ENCODE assay signal across 12 cellular contexts in genomic region chr1:228154685-228155571, GRCh38. TPM values are rescaled to one million over a fixed set of nuclear protein-coding genes. Genes with fewer than 3 reads are reported as not detected.
A peak's percentile ranks its signal among the peaks of the same experiment; 100 is the strongest.
DNase-seq lines count a peak whose midpoint lies in the region; ATAC-seq and TF ChIP-seq lines count a peak whose summit lies in the region.
"Had no signal": no experiment of that assay in that cellular context is flagged by ENCODE, and none has a peak within 500 bp of the region (broad histone marks: within the 10 kb centered on the region; RNA-seq: fewer than 3 reads in every experiment).

No MANE protein-coding gene starts in this region.

- H3K36me3 ChIP-seq in lower lobe of right lung = peaks cover 1% of the 10 kb centered on the region

- H3K4me1 ChIP-seq in lower lobe of right lung = peaks cover 21% of the 10 kb centered on the region

- intact Hi-C loops in natural killer cell (cut with micrococcal nuclease) (no loop called here), lower lobe of right lung (cut with DNase I) (no loop called here)

- no peak for ATAC-seq in natural killer cell treated with Interleukin-12 subunit alpha and Interleukin-12 subunit beta and Interleukin-15 and Interleukin-18, amount 100 ng/mL, for 72 hours
- ATAC-seq in natural killer cell (no peak), lower lobe of right lung (peak; percentile 4 to 21), GM21360 (IDR thresholded peaks at IDR 0.05; ENCODE audit: unreplicated experiment) (no peak), HG03135 (IDR thresholded peaks at IDR 0.05; ENCODE audit: unreplicated experiment) (no peak), GM19351 (IDR thresholded peaks at IDR 0.05; ENCODE audit: unreplicated experiment) (no peak)

- no peaks in the 10 kb centered on the region for H3K9me3 Mint-ChIP-seq in natural killer cell treated with Interleukin-12 subunit alpha and Interleukin-12 subunit beta and Interleukin-15 and Interleukin-18, amount 100 ng/mL, for 72 hours
- no peaks in the 10 kb centered on the region for H3K9me3 Mint-ChIP-seq in natural killer cell
- H3K9me3 Mint-ChIP-seq in type B pancreatic cell = no peaks in the 10 kb centered on the region
- H3K9me3 Mint-ChIP-seq: CD14-positive monocyte, nephron progenitor cell had no signal

- no peak overlapping the region for H3K27ac ChIP-seq in lower lobe of right lung
- H3K27ac ChIP-seq: SK-N-MC had no signal

- peak; percentile 49 for DNase-seq in natural killer cell treated with Interleukin-12 subunit alpha and Interleukin-12 subunit beta and Interleukin-15 and Interleukin-18, amount 100 ng/mL, for 72 hours (ENCODE audit: low spot score)
- DNase-seq in natural killer cell = no peak
- peak; percentile 44 for DNase-seq in activated T-cell treated with anti-CD3 and anti-CD28 coated beads for 48 hours (ENCODE audit: low read depth)
- DNase-seq in lower lobe of right lung = peak; percentile 49
- DNase-seq in type B pancreatic cell (ENCODE audit: extremely low spot score, unreplicated experiment) = no peak
- DNase-seq: activated effector memory CD4-positive, alpha-beta T cell treated with anti-CD3 and anti-CD28 coated beads, Interleukin-2, amount 50 U/mL, for 16 hours; nephron progenitor cell had no signal

- no peak for TF ChIP-seq CTCF in natural killer cell (IDR thresholded peaks at IDR 0.05)
- TF ChIP-seq CTCF in lower lobe of right lung (IDR thresholded peaks at IDR 0.05) = no peak
- TF ChIP-seq CTCF in type B pancreatic cell (conservative IDR thresholded peaks at IDR 0.05) = no peak

- no peaks in the 10 kb centered on the region for H3K36me3 Mint-ChIP-seq in natural killer cell treated with Interleukin-12 subunit alpha and Interleukin-12 subunit beta and Interleukin-15 and Interleukin-18, amount 100 ng/mL, for 72 hours
- no peaks in the 10 kb centered on the region for H3K36me3 Mint-ChIP-seq in natural killer cell
- no peaks in the 10 kb centered on the region for H3K36me3 Mint-ChIP-seq in type B pancreatic cell

- H3K9me3 ChIP-seq in lower lobe of right lung = no peaks in the 10 kb centered on the region

- H3K4me3 ChIP-seq in lower lobe of right lung = no peak overlapping the region
- H3K4me3 ChIP-seq: SK-N-MC had no signal

- peaks cover 0 to 9% of the 10 kb centered on the region in 2 donors for H3K4me1 Mint-ChIP-seq in natural killer cell treated with Interleukin-12 subunit alpha and Interleukin-12 subunit beta and Interleukin-15 and Interleukin-18, amount 100 ng/mL, for 72 hours (ENCODE audit: low read depth in 2 of 2)
- H3K4me1 Mint-ChIP-seq in natural killer cell = peaks cover 0 to 11% of the 10 kb centered on the region in 2 donors
- no peaks in the 10 kb centered on the region for H3K4me1 Mint-ChIP-seq in type B pancreatic cell (ENCODE audit: unreplicated experiment)

- no peaks in the 10 kb centered on the region for H3K27me3 Mint-ChIP-seq in natural killer cell treated with Interleukin-12 subunit alpha and Interleukin-12 subunit beta and Interleukin-15 and Interleukin-18, amount 100 ng/mL, for 72 hours
- H3K27me3 Mint-ChIP-seq in natural killer cell (ENCODE audit: low read depth in 2 of 2) (no peaks in the 10 kb centered on the region), type B pancreatic cell (no peaks in the 10 kb centered on the region)

- H3K4me3 Mint-ChIP-seq in natural killer cell treated with Interleukin-12 subunit alpha and Interleukin-12 subunit beta and Interleukin-15 and Interleukin-18, amount 100 ng/mL, for 72 hours = no peak overlapping the region
- H3K4me3 Mint-ChIP-seq in natural killer cell (no peak overlapping the region), type B pancreatic cell (no peak overlapping the region)
- H3K4me3 Mint-ChIP-seq: CD14-positive monocyte, nephron progenitor cell had no signal

- H3K27ac Mint-ChIP-seq in natural killer cell treated with Interleukin-12 subunit alpha and Interleukin-12 subunit beta and Interleukin-15 and Interleukin-18, amount 100 ng/mL, for 72 hours = no peak overlapping the region
- no peak overlapping the region for H3K27ac Mint-ChIP-seq in natural killer cell
- peak overlapping the region; percentile 69 for H3K27ac Mint-ChIP-seq in type B pancreatic cell
- H3K27ac Mint-ChIP-seq: CD14-positive monocyte, nephron progenitor cell had no signal

- peaks cover 3% of the 10 kb centered on the region for H3K27me3 ChIP-seq in lower lobe of right lung (ENCODE audit: low read depth)

RNA-seq across cellular contexts. Expression of gene GJC2, which starts 5.2 kb away (rescaled TPM):
- 1 to 10 TPM; 2.1 to 2.2 TPM for total RNA-seq in natural killer cell treated with Interleukin-12 subunit alpha and Interleukin-12 subunit beta and Interleukin-15 and Interleukin-18, amount 100 ng/mL, for 72 hours
- total RNA-seq in natural killer cell (1 to 10 TPM; 1.0 to 2.2 (median 1.7) TPM), lower lobe of right lung (6.0 TPM), type B pancreatic cell (ENCODE audit: low replicate concordance) (0.76 and 1.3 TPM in 2 replicates)

RNA-seq across cellular contexts. Expression of gene IBA57, which starts 10.7 kb away (rescaled TPM):
- 1 to 10 TPM; 6.8 to 7.9 TPM for total RNA-seq in natural killer cell treated with Interleukin-12 subunit alpha and Interleukin-12 subunit beta and Interleukin-15 and Interleukin-18, amount 100 ng/mL, for 72 hours
- total RNA-seq in natural killer cell (10 to 100 TPM; 13.3 to 14.1 (median 13.8) TPM), lower lobe of right lung (10.7 TPM), type B pancreatic cell (ENCODE audit: low replicate concordance) (9.5 and 10.5 TPM in 2 replicates)

RNA-seq across cellular contexts. Expression of gene GUK1, which starts 14.8 kb away (rescaled TPM):
- 100 to 1,000 TPM; 296 to 329 TPM for total RNA-seq in natural killer cell treated with Interleukin-12 subunit alpha and Interleukin-12 subunit beta and Interleukin-15 and Interleukin-18, amount 100 ng/mL, for 72 hours
- total RNA-seq in natural killer cell (100 to 1,000 TPM; 292 to 313 (median 308) TPM), lower lobe of right lung (192 TPM), type B pancreatic cell (ENCODE audit: low replicate concordance) (133 and 174 TPM in 2 replicates)

RNA-seq across cellular contexts. Expression of gene MRPL55, which starts 45.8 kb away (rescaled TPM):
- 10 to 100 TPM; 42.5 to 68.8 TPM for total RNA-seq in natural killer cell treated with Interleukin-12 subunit alpha and Interleukin-12 subunit beta and Interleukin-15 and Interleukin-18, amount 100 ng/mL, for 72 hours
- 10 to 100 TPM; 50.0 to 70.6 (median 64.1) TPM for total RNA-seq in natural killer cell
- total RNA-seq in lower lobe of right lung = 43.6 TPM
- 47.4 and 58.8 TPM in 2 replicates for total RNA-seq in type B pancreatic cell (ENCODE audit: low replicate concordance)

RNA-seq across cellular contexts. Expression of gene C1orf35, which starts 51.8 kb away (rescaled TPM):
- total RNA-seq in natural killer cell treated with Interleukin-12 subunit alpha and Interleukin-12 subunit beta and Interleukin-15 and Interleukin-18, amount 100 ng/mL, for 72 hours = 10 to 100 TPM; 16.4 to 26.7 TPM
- total RNA-seq in natural killer cell (10 to 100 TPM; 18.9 to 21.6 (median 19.6) TPM), lower lobe of right lung (12.4 TPM), type B pancreatic cell (ENCODE audit: low replicate concordance) (16.9 and 23.3 TPM in 2 replicates)

Comparison
In these comparisons a context has a peak if more than half of its experiments do, and no peak if none do; other contexts are left out.
1. DNase-seq: peak in natural killer cell treated with Interleukin-12 subunit alpha and Interleukin-12 subunit beta and Interleukin-15 and Interleukin-18, amount 100 ng/mL, for 72 hours (single experiment), activated T-cell treated with anti-CD3 and anti-CD28 coated beads for 48 hours (single experiment) and lower lobe of right lung (single experiment); none in natural killer cell (single experiment) and type B pancreatic cell (single experiment).
2. ATAC-seq: peak in lower lobe of right lung (2 of 2); none in natural killer cell treated with Interleukin-12 subunit alpha and Interleukin-12 subunit beta and Interleukin-15 and Interleukin-18, amount 100 ng/mL, for 72 hours (0 of 2), natural killer cell (0 of 3), GM21360 (single experiment), HG03135 (single experiment) and GM19351 (single experiment).